18 cellular contexts compared by ENCODE assay signal in the genomic region with DNA sequence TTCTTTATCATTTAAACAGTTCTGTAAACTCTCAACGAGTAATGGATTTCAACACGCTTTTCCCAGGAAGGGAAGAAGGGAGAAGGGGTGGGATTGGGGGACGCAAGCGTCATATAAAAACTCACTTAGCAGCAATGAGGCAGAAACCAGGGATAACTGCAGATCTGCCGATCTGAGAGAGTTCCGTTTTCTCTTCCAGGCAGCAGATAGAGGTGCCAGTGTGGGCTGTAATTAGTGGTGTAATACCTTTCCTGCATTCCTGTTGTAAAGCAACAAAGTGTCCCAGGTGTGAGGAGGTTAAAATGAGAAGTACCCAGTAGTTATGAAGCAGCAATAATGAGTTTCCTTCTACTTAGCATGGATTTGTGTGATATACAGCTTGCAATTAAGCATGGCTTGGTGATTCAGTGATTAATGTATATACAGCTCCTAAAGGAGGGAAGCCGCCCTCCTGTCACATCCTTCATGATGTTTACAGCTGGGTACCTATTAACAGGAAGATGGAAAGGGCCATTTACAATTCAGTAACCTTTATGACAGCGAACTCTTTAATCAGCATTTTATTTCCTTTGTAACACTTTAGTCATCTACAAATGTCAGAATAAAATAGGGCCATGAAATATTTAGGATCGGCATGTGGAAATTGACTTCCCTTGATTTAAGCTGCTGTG.
DNase-seq lines count a peak whose midpoint lies in the region; ATAC-seq and TF ChIP-seq lines count a peak whose summit lies in the region.
"Had no signal": no experiment of that assay in that cellular context is flagged by ENCODE, and none has a peak within 500 bp of the region (broad histone marks: within the 10 kb centered on the region; RNA-seq: fewer than 3 reads in every experiment).

No MANE protein-coding gene starts in this region.

- peaks cover 13% of the 10 kb centered on the region for H3K27me3 Mint-ChIP-seq in nephron progenitor cell (ENCODE audit: low read depth, poor library complexity)

- H3K4me3 Mint-ChIP-seq in nephron progenitor cell: peak overlapping the region; percentile 39
- H3K4me3 Mint-ChIP-seq: CD14-positive monocyte; CD8-positive, alpha-beta T cell; GM23338 had no signal

- no peaks in the 10 kb centered on the region for H3K4me1 ChIP-seq in endocrine pancreas (ENCODE audit: control insufficient read depth, insufficient read depth, low read length)
- H3K4me1 ChIP-seq: A549 had no signal

- POLR2A ChIA-PET in HEK293T (lab: Yijun Ruan, JAX): no interaction called here

- no peak for ATAC-seq in HG03571 (IDR thresholded peaks at IDR 0.05; ENCODE audit: unreplicated experiment)
- ATAC-seq: A549; CD8-positive, alpha-beta T cell; GM23338; HepG2 had no signal

- H3K9me3 Mint-ChIP-seq in nephron progenitor cell: peaks cover 10% of the 10 kb centered on the region
- H3K9me3 Mint-ChIP-seq: CD8-positive, alpha-beta T cell; GM23338 had no signal

- CTCF ChIA-PET in HEK293T (lab: Yijun Ruan, JAX): no interaction called here

- peaks cover 4% of the 10 kb centered on the region for H3K36me3 ChIP-seq in endocrine pancreas (ENCODE audit: control insufficient read depth, insufficient read depth, low read length)

- H3K36me3 Mint-ChIP-seq in nephron progenitor cell (ENCODE audit: low read depth): peaks cover 6% of the 10 kb centered on the region
- H3K36me3 Mint-ChIP-seq: CD8-positive, alpha-beta T cell had no signal

- H3K4me1 Mint-ChIP-seq in nephron progenitor cell: peaks cover 64% of the 10 kb centered on the region

- H3K9ac ChIP-seq in endocrine pancreas (ENCODE audit: control insufficient read depth, insufficient read depth, low read length): no peak overlapping the region

- TF ChIP-seq CTCF in nephron progenitor cell (IDR thresholded peaks at IDR 0.05): no peak

- peak overlapping the region; percentile 11 for H3K4me3 ChIP-seq in endocrine pancreas (ENCODE audit: control insufficient read depth, insufficient read depth, low read length)
- H3K4me3 ChIP-seq: A549, GM23338 had no signal

- peak; percentile 35 for DNase-seq in HEK293T (ENCODE audit: extremely low spot score)
- DNase-seq in NCI-H526 treated with DMSO at 0.1 percent for 48 hours (lab: John Stamatoyannopoulos, UW): peak; percentile 46
- no peak for DNase-seq in nephron progenitor cell
- DNase-seq in SW 1271 (lab: John Stamatoyannopoulos, UW): no peak
- DNase-seq in activated T-cell treated with anti-CD3 and anti-CD28 coated beads, Interleukin-2, amount 50 U/mL, for 1 hour: no peak
- DNase-seq in DMS153 treated with DMSO at 0.1 percent for 48 hours (lab: John Stamatoyannopoulos, UW; ENCODE audit: unreplicated experiment): no peak
- DNase-seq: CD8-positive, alpha-beta T cell; COR-L47; DMS153; DND-41; GDM1; H7 had no signal

- H3K27me3 ChIP-seq in endocrine pancreas (ENCODE audit: control insufficient read depth, insufficient read depth, low read length): no peaks in the 10 kb centered on the region

- H3K9me3 ChIP-seq in endocrine pancreas (ENCODE audit: control insufficient read depth, low read length): no peaks in the 10 kb centered on the region

- peak overlapping the region; percentile 78 for H3K27ac Mint-ChIP-seq in nephron progenitor cell
- H3K27ac Mint-ChIP-seq: CD8-positive, alpha-beta T cell; GM23338 had no signal

TF ChIP-seq in HEK293T, 16 proteins besides CTCF, POLR2A, EP300 and RAD21:
- TF ChIP-seq FOXK2 (IDR thresholded peaks at IDR 0.05) (peak; percentile 80), SUZ12 (IDR thresholded peaks at IDR 0.05) (no peak), CTBP1 (IDR thresholded peaks at IDR 0.05; ENCODE audit: borderline replicate concordance) (peak; percentile 98), HDGF (IDR thresholded peaks at IDR 0.05; ENCODE audit: borderline replicate concordance) (no peak), NFRKB (IDR thresholded peaks at IDR 0.05) (no peak), BHLHE40 (IDR thresholded peaks at IDR 0.05; ENCODE audit: borderline replicate concordance) (no peak), L3MBTL2 (conservative IDR thresholded peaks at IDR 0.05) (no peak), SP1 (IDR thresholded peaks at IDR 0.05) (no peak), ZNF384 (IDR thresholded peaks at IDR 0.05) (no peak), FOXM1 (IDR thresholded peaks at IDR 0.05; ENCODE audit: borderline replicate concordance) (peak; percentile 48; the same call in 1 of the 2 replicates), TARDBP (IDR thresholded peaks at IDR 0.05) (peak; percentile 46; the same call in 1 of the 2 replicates), LEF1 (IDR thresholded peaks at IDR 0.05; ENCODE audit: borderline replicate concordance) (peak; percentile 94), ARNT (IDR thresholded peaks at IDR 0.05) (peak; percentile 93), FOXA1 (IDR thresholded peaks at IDR 0.05) (no peak), ELF4 (IDR thresholded peaks at IDR 0.05) (no peak)
- TF ChIP-seq, protein P1, sequence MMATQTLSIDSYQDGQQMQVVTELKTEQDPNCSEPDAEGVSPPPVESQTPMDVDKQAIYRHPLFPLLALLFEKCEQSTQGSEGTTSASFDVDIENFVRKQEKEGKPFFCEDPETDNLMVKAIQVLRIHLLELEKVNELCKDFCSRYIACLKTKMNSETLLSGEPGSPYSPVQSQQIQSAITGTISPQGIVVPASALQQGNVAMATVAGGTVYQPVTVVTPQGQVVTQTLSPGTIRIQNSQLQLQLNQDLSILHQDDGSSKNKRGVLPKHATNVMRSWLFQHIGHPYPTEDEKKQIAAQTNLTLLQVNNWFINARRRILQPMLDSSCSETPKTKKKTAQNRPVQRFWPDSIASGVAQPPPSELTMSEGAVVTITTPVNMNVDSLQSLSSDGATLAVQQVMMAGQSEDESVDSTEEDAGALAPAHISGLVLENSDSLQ (IDR thresholded peaks at IDR 0.05): peak; percentile 97

Comparison
In these comparisons a context has a peak if more than half of its experiments do, and no peak if none do; other contexts are left out.
1. DNase-seq: peak in HEK293T (single experiment) and NCI-H526 treated with DMSO at 0.1 percent for 48 hours (single experiment); none in nephron progenitor cell (single experiment), SW 1271 (0 of 2), activated T-cell treated with anti-CD3 and anti-CD28 coated beads, Interleukin-2, amount 50 U/mL, for 1 hour (single experiment) and DMS153 treated with DMSO at 0.1 percent for 48 hours (single experiment).